Comparison of ENCODE assay signal across 12 cellular contexts in the genomic region with DNA sequence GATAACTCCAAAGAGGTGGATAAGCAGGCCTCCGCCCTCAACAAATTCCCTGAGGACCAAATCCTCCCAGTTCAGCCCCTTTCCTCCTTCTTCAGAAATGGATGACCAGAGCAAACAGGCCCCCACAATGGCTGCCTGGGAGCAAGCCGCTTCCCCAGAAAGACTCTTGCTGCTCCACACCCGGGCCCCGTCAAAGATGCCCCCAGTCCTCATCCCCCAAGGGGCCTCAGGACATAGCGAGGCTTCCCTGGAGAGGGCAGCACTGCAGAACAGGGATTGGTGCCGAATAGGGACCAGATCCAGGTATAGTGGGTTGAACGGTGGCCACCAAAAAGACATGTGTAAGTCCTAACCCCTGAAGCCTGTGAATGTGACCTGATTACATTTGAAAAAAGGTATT.
DNase-seq lines count a peak whose midpoint lies in the region; ATAC-seq and TF ChIP-seq lines count a peak whose summit lies in the region.
"Had no signal": no experiment of that assay in that cellular context is flagged by ENCODE, and none has a peak within 500 bp of the region (broad histone marks: within the 10 kb centered on the region; RNA-seq: fewer than 3 reads in every experiment).

No MANE protein-coding gene starts in this region.

- H3K27ac Mint-ChIP-seq in activated CD4-positive, alpha-beta T cell treated with anti-CD3 and anti-CD28 coated beads, Interleukin-2, amount 10 ng/mL, durations not matched to agents 7 days and 5 days: peak overlapping the region; percentile 83
- H3K27ac Mint-ChIP-seq: activated T-cell treated with anti-CD3 and anti-CD28 coated beads, Interleukin-2, amount 50 U/mL, for 72 hours had no signal

- H3K27ac ChIP-seq in HL-60 (replicated peaks) (peak overlapping the region; percentile 90), epithelial cell of prostate (peak overlapping the region; percentile 67), sigmoid colon (peak overlapping the region in 3 of 4 donors; percentile 24 to 76 (median 74))

- no peaks in the 10 kb centered on the region for H3K36me3 ChIP-seq in sigmoid colon
- H3K36me3 ChIP-seq: ascending aorta had no signal

- POLR2A ChIA-PET in activated CD4-positive, alpha-beta T cell treated with anti-CD3 and anti-CD28 coated beads, Interleukin-2, amount 10 ng/mL, durations not matched to agents 7 days and 5 days (lab: Charles Lee): no interaction called here

- ATAC-seq in GM19324 (IDR thresholded peaks at IDR 0.05; ENCODE audit: low FRiP score, unreplicated experiment) (no peak), GM19467 (IDR thresholded peaks at IDR 0.05; ENCODE audit: unreplicated experiment) (no peak)

- no peak for TF ChIP-seq EP300 in sigmoid colon (IDR thresholded peaks at IDR 0.05)

- intact Hi-C loops in sigmoid colon (cut with DNase I): no loop called here

- H3K4me3 ChIP-seq in HL-60 (replicated peaks; ENCODE audit: insufficient read depth, low read length) (no peak overlapping the region), sigmoid colon (no peak overlapping the region)
- H3K4me3 ChIP-seq: ascending aorta had no signal

- no peak for TF ChIP-seq POLR2A in sigmoid colon (IDR thresholded peaks at IDR 0.05)

- H3K9me3 Mint-ChIP-seq in activated CD4-positive, alpha-beta T cell treated with anti-CD3 and anti-CD28 coated beads, Interleukin-2, amount 10 ng/mL, durations not matched to agents 7 days and 5 days: peaks cover 3% of the 10 kb centered on the region

- DNase-seq in activated CD4-positive, alpha-beta T cell treated with anti-CD3 and anti-CD28 coated beads, Interleukin-2, amount 10 ng/mL, durations not matched to agents 7 days and 5 days: no peak
- no peak for DNase-seq in activated CD4-positive, alpha-beta T cell treated with anti-CD3 and anti-CD28 coated beads for 48 hours
- no peak for DNase-seq in HL-60 (ENCODE audit: low read depth in 1 of 2, low spot score in 1 of 2)
- DNase-seq in epithelial cell of prostate (ENCODE audit: low read depth, low spot score): no peak
- DNase-seq in sigmoid colon: no peak
- DNase-seq in activated T-cell treated with anti-CD3 and anti-CD28 coated beads for 4 hours: no peak
- DNase-seq: activated T-cell treated with anti-CD3 and anti-CD28 coated beads, Interleukin-2, amount 50 U/mL, for 72 hours; DMS53; small intestine had no signal

- no peaks in the 10 kb centered on the region for H3K36me3 Mint-ChIP-seq in activated CD4-positive, alpha-beta T cell treated with anti-CD3 and anti-CD28 coated beads, Interleukin-2, amount 10 ng/mL, durations not matched to agents 7 days and 5 days (ENCODE audit: low read depth)

- H3K4me1 Mint-ChIP-seq in activated CD4-positive, alpha-beta T cell treated with anti-CD3 and anti-CD28 coated beads, Interleukin-2, amount 10 ng/mL, durations not matched to agents 7 days and 5 days: peaks cover 76% of the 10 kb centered on the region

- no peaks in the 10 kb centered on the region for H3K27me3 Mint-ChIP-seq in activated CD4-positive, alpha-beta T cell treated with anti-CD3 and anti-CD28 coated beads, Interleukin-2, amount 10 ng/mL, durations not matched to agents 7 days and 5 days

- WGBS in sigmoid colon, 2 donors: 87 to 89% methylated on average over 7 of the region's 7 CpGs

- H3K4me1 ChIP-seq in sigmoid colon: peaks cover 0 to 28% (median 13%) of the 10 kb centered on the region in 4 donors

- H3K27me3 ChIP-seq in HL-60 (ENCODE audit: insufficient read depth, poor library complexity, severe bottlenecking) (no peaks in the 10 kb centered on the region), sigmoid colon (no peaks in the 10 kb centered on the region)
- H3K27me3 ChIP-seq: ascending aorta had no signal

- CTCF ChIA-PET in activated CD4-positive, alpha-beta T cell treated with anti-CD3 and anti-CD28 coated beads, Interleukin-2, amount 10 ng/mL, durations not matched to agents 7 days and 5 days (lab: Charles Lee): interaction anchor here (0.6 to 1.5 kb wide), 2 partner anchors 34 to 137 kb away, joined by 3 to 5 read pairs; no protein-coding TSS in a partner anchor

- H3K9me3 ChIP-seq in sigmoid colon: no peaks in the 10 kb centered on the region
- H3K9me3 ChIP-seq: ascending aorta had no signal

- no peak overlapping the region for H3K4me3 Mint-ChIP-seq in activated CD4-positive, alpha-beta T cell treated with anti-CD3 and anti-CD28 coated beads, Interleukin-2, amount 10 ng/mL, durations not matched to agents 7 days and 5 days

- TF ChIP-seq CTCF in HL-60 (IDR thresholded peaks at IDR 0.05; ENCODE audit: insufficient read depth, low read length) (no peak), sigmoid colon (IDR thresholded peaks at IDR 0.05) (no peak)
